Comparison of ENCODE assay signal across 16 cellular contexts in the genomic region with DNA sequence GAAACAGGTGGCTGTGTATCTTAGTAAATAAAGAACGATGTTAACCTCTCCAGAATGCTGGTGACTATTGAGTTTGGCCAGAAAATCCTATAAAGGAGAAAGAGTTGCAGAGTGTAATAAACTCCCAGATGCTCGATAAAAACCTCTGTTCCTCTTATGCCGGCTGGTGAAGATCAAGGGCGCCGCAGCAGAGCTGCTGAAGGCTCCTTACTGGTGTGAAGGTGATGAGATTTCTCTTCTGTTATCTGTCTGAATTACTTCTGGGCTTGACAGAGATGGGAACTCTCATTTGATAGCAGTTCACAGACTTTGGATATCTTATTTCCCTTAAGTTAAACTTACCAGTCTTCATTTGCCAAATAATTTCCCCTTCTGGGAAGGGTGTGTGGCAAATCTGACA.
DNase-seq lines count a peak whose midpoint lies in the region; ATAC-seq lines count a peak whose summit lies in the region.
"Had no signal": no experiment of that assay in that cellular context is flagged by ENCODE, and none has a peak within 500 bp of the region (broad histone marks: within the 10 kb centered on the region; RNA-seq: fewer than 3 reads in every experiment).

No MANE protein-coding gene starts in this region.

- DNase-seq in NCI-H2171 treated with DMSO at 0.1 percent for 48 hours (lab: John Stamatoyannopoulos, UW) (peak; percentile 6), NCI-H2171 (lab: John Stamatoyannopoulos, UW) (no peak), NCI-H82 (lab: John Stamatoyannopoulos, UW) (peak; percentile 54), fibroblast of peridontal ligament (ENCODE audit: extremely low read depth) (peak; percentile 27), sciatic nerve (ENCODE audit: low spot score) (no peak), RKO (ENCODE audit: low spot score) (no peak), SKM-1 (lab: John Stamatoyannopoulos, UW; ENCODE audit: unreplicated experiment) (no peak), DMS114 treated with DMSO at 0.1 percent for 48 hours (lab: John Stamatoyannopoulos, UW; ENCODE audit: unreplicated experiment) (no peak)
- DNase-seq: 8988T, DMS153, GF-D8, MM.1S, NCI-H1092 treated with DMSO at 0.1 percent for 48 hours, NCI-H2029 treated with DMSO at 0.1 percent for 48 hours, NCI-H446 treated with DMSO at 0.1 percent for 48 hours, NCI-H774 had no signal

- peak; percentile 48 for ATAC-seq in sciatic nerve

- intact Hi-C loops in sciatic nerve (cut with DNase I), result no loop called here

Comparison
In these comparisons a context has a peak if more than half of its experiments do, and no peak if none do; other contexts are left out.
1. DNase-seq: peak in NCI-H2171 treated with DMSO at 0.1 percent for 48 hours (single experiment), NCI-H82 (single experiment) and fibroblast of peridontal ligament (single experiment); none in NCI-H2171 (single experiment), sciatic nerve (single experiment), RKO (single experiment), SKM-1 (single experiment) and DMS114 treated with DMSO at 0.1 percent for 48 hours (single experiment).